8 cellular contexts compared by ENCODE assay signal in the genomic region with DNA sequence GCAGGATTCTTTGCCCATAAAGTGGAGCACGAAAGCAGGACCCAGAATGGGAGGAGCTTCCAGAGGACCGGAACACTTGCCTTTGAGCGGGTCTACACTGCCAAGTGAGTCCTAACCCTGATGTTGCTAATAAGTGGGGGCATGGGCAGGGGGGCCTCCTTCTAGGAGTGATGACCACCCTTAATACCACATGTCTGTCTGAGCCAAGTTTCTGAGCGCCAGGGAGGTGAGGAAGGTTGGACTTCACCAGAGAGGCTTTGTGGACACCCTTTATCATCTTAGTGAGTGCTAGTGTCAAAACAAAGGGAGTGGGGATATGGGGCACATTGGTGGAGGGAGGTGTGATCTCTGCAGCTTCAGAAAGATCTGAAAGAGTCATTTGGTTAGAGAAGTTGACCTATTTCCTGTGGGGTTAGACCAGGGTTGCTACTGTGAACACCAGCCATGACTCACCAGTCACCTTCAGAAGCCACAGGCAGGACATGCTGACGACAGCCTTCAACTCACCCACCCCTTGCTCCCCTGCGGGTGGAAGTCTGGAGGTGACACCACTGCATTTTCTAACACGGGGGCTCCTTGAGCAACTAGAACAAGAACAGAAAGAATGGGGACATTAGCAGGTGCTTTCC.
DNase-seq lines count a peak whose midpoint lies in the region; ATAC-seq lines count a peak whose summit lies in the region.

No MANE protein-coding gene starts in this region.

- no peaks in the 10 kb centered on the region for H3K27me3 Mint-ChIP-seq in memory B cell

- peaks cover 32% of the 10 kb centered on the region for H3K4me1 Mint-ChIP-seq in memory B cell

- no peaks in the 10 kb centered on the region for H3K9me3 Mint-ChIP-seq in memory B cell

- H3K27ac Mint-ChIP-seq in memory B cell, result no peak overlapping the region

- peaks cover 19% of the 10 kb centered on the region for H3K36me3 Mint-ChIP-seq in memory B cell

- H3K4me3 Mint-ChIP-seq in memory B cell, result no peak overlapping the region

- DNase-seq in SIG-M5 treated with dmso at 0.1 percent for 504 hours (lab: John Stamatoyannopoulos, UW; ENCODE audit: unreplicated experiment), result peak; percentile 76
- peak; percentile 68 for DNase-seq in activated naive CD4-positive, alpha-beta T cell treated with anti-CD3 and anti-CD28 coated beads, Interleukin-2, amount 50 U/mL, for 16 hours
- DNase-seq in memory B cell (ENCODE audit: low spot score in 2 of 2), result peak; percentile 48 to 76
- peak; percentile 64 to 90 for DNase-seq in stimulated activated CD8-positive, alpha-beta memory T cell treated with anti-CD3 and anti-CD28 coated beads, Interleukin-7, amount 100 ng/mL, for 48 hours (ENCODE audit: extremely low read depth in 1 of 2, low read depth in 1 of 2)
- DNase-seq in nucleus accumbens (lab: John Stamatoyannopoulos, UW), result no peak
- no peak for DNase-seq in AG08396 (ENCODE audit: low spot score)

- ATAC-seq in GM19023 (IDR thresholded peaks at IDR 0.05; ENCODE audit: unreplicated experiment) (peak; percentile 95), HG03064 (IDR thresholded peaks at IDR 0.05; ENCODE audit: low read depth, unreplicated experiment) (peak; percentile 89), memory B cell (ENCODE audit: low read depth) (peak; percentile 96)

Comparison
In these comparisons a context has a peak if more than half of its experiments do, and no peak if none do; other contexts are left out.
1. DNase-seq: peak in SIG-M5 treated with dmso at 0.1 percent for 504 hours (single experiment), activated naive CD4-positive, alpha-beta T cell treated with anti-CD3 and anti-CD28 coated beads, Interleukin-2, amount 50 U/mL, for 16 hours (single experiment), memory B cell (2 of 2) and stimulated activated CD8-positive, alpha-beta memory T cell treated with anti-CD3 and anti-CD28 coated beads, Interleukin-7, amount 100 ng/mL, for 48 hours (2 of 2); none in nucleus accumbens (0 of 56) and AG08396 (single experiment).
2. Peak in every context shown above with its lines, with median percentiles within 50 percentile points of each other: ATAC-seq.